25 cellular contexts compared by ENCODE assay signal in genomic region chr4:166308589-166308988, GRCh38.
A peak's percentile ranks its signal among the peaks of the same experiment; 100 is the strongest.
DNase-seq lines count a peak whose midpoint lies in the region; ATAC-seq and TF ChIP-seq lines count a peak whose summit lies in the region.
"Had no signal": no experiment of that assay in that cellular context is flagged by ENCODE, and none has a peak within 500 bp of the region (broad histone marks: within the 10 kb centered on the region; RNA-seq: fewer than 3 reads in every experiment).

No MANE protein-coding gene starts in this region.

- intact Hi-C loops in natural killer cell (cut with micrococcal nuclease), result no loop called here

- H3K27me3 Mint-ChIP-seq in T-helper 17 cell (no peaks in the 10 kb centered on the region), chondrocyte (ENCODE audit: low read depth) (peaks cover 26% of the 10 kb centered on the region), natural killer cell (ENCODE audit: low read depth in 2 of 2) (no peaks in the 10 kb centered on the region)
- H3K27me3 Mint-ChIP-seq: CD4-positive, alpha-beta memory T cell had no signal

- H3K9me3 ChIP-seq in RWPE2 (ENCODE audit: severe bottlenecking) (no peaks in the 10 kb centered on the region), T-helper 17 cell (ENCODE audit: control insufficient read depth, low read length, poor library complexity, severe bottlenecking) (no peaks in the 10 kb centered on the region)
- H3K9me3 ChIP-seq: BLaER1 treated with 17β-estradiol and CSF1 and Interleukin-3, amounts not matched to agents 10 nM and 100 nM had no signal

- H3K27me3 ChIP-seq in RWPE2 (ENCODE audit: insufficient read depth, poor library complexity, severe bottlenecking), result no peaks in the 10 kb centered on the region
- H3K27me3 ChIP-seq: BLaER1 treated with 17β-estradiol and CSF1 and Interleukin-3, amounts not matched to agents 10 nM and 100 nM had no signal

- H3K27ac ChIP-seq in RWPE2 (ENCODE audit: poor library complexity, severe bottlenecking), result no peak overlapping the region
- H3K27ac ChIP-seq: BLaER1 treated with 17β-estradiol and CSF1 and Interleukin-3, amounts not matched to agents 10 nM and 100 nM had no signal

- no peaks in the 10 kb centered on the region for H3K36me3 Mint-ChIP-seq in T-helper 17 cell (ENCODE audit: low read depth)
- no peaks in the 10 kb centered on the region for H3K36me3 Mint-ChIP-seq in chondrocyte (ENCODE audit: low read depth)
- H3K36me3 Mint-ChIP-seq in natural killer cell, result no peaks in the 10 kb centered on the region
- H3K36me3 Mint-ChIP-seq: CD4-positive, alpha-beta memory T cell had no signal

- TF ChIP-seq CTCF in RWPE2 (IDR thresholded peaks at IDR 0.05; ENCODE audit: poor library complexity, severe bottlenecking) (no peak), chondrocyte (IDR thresholded peaks at IDR 0.05) (no peak), natural killer cell (IDR thresholded peaks at IDR 0.05) (no peak)

- H3K36me3 ChIP-seq in RWPE2 (ENCODE audit: low read depth), result no peaks in the 10 kb centered on the region
- H3K36me3 ChIP-seq: BLaER1 treated with 17β-estradiol and CSF1 and Interleukin-3, amounts not matched to agents 10 nM and 100 nM; HAP-1 had no signal

- H3K4me3 ChIP-seq in RWPE2 (ENCODE audit: severe bottlenecking), result no peak overlapping the region
- H3K4me3 ChIP-seq: BLaER1 treated with 17β-estradiol and CSF1 and Interleukin-3, amounts not matched to agents 10 nM and 100 nM; HAP-1 had no signal

- no peak overlapping the region for H3K27ac Mint-ChIP-seq in T-helper 17 cell
- H3K27ac Mint-ChIP-seq in chondrocyte (ENCODE audit: unreplicated experiment), result no peak overlapping the region
- H3K27ac Mint-ChIP-seq in natural killer cell, result no peak overlapping the region
- H3K27ac Mint-ChIP-seq: CD4-positive, alpha-beta memory T cell; HFFc6; T-helper 1 cell treated with Interleukin-12 subunit alpha and Interleukin-12 subunit beta and Interleukin-4 antibody, amounts not matched to agents 30 μg/mL and 1 μg/mL, for 36 hours had no signal

- ATAC-seq in RWPE2 (ENCODE audit: low read depth) (peak; percentile 75), esophagus mucosa (peak; percentile 87), T-helper 17 cell (no peak), GM19397 (IDR thresholded peaks at IDR 0.05; ENCODE audit: unreplicated experiment) (no peak), natural killer cell (no peak)
- ATAC-seq: PC-3 had no signal

- H3K9me3 Mint-ChIP-seq in chondrocyte (ENCODE audit: low read depth) (peaks cover 7% of the 10 kb centered on the region), natural killer cell (peaks cover 10 to 19% of the 10 kb centered on the region in 2 donors)
- H3K9me3 Mint-ChIP-seq: HFFc6 had no signal

- H3K4me3 Mint-ChIP-seq in T-helper 17 cell (no peak overlapping the region), chondrocyte (ENCODE audit: unreplicated experiment) (no peak overlapping the region), natural killer cell (no peak overlapping the region)
- H3K4me3 Mint-ChIP-seq: CD4-positive, alpha-beta memory T cell; HFFc6; T-helper 1 cell treated with Interleukin-12 subunit alpha and Interleukin-12 subunit beta and Interleukin-4 antibody, amounts not matched to agents 30 μg/mL and 1 μg/mL, for 36 hours had no signal

- H3K4me1 Mint-ChIP-seq in T-helper 17 cell (no peaks in the 10 kb centered on the region), chondrocyte (ENCODE audit: low read depth) (peaks cover 3% of the 10 kb centered on the region), natural killer cell (no peaks in the 10 kb centered on the region)
- H3K4me1 Mint-ChIP-seq: CD4-positive, alpha-beta memory T cell had no signal

- DNase-seq in NCI-H446 (lab: John Stamatoyannopoulos, UW) (peak; percentile 72 to 88), NCI-H524 treated with DMSO at 0.1 percent for 48 hours (lab: John Stamatoyannopoulos, UW) (peak; percentile 15), RWPE2 (ENCODE audit: low spot score) (no peak), T-helper 17 cell (no peak), chondrocyte (ENCODE audit: low spot score) (no peak), natural killer cell (no peak)
- DNase-seq: CD4-positive, alpha-beta memory T cell; COR-L47; DMS53; GOT3; IMR-90; KG1; MM.1S; NCI-H1436; NCI-H187; NCI-H2081 treated with DMSO at 0.1 percent for 48 hours; SHP77; SW 1271 had no signal

- H3K4me1 ChIP-seq in RWPE2 (ENCODE audit: insufficient read depth, poor library complexity, severe bottlenecking), result peaks cover 13% of the 10 kb centered on the region

Comparison
In these comparisons a context has a peak if more than half of its experiments do, and no peak if none do; other contexts are left out.
1. DNase-seq: peak in NCI-H446 (2 of 2) and NCI-H524 treated with DMSO at 0.1 percent for 48 hours (single experiment); none in RWPE2 (single experiment), T-helper 17 cell (0 of 3), chondrocyte (single experiment) and natural killer cell (single experiment).
2. ATAC-seq: peak in RWPE2 (single experiment) and esophagus mucosa (single experiment); none in T-helper 17 cell (single experiment), GM19397 (single experiment) and natural killer cell (0 of 3).